In the genomic region with DNA sequence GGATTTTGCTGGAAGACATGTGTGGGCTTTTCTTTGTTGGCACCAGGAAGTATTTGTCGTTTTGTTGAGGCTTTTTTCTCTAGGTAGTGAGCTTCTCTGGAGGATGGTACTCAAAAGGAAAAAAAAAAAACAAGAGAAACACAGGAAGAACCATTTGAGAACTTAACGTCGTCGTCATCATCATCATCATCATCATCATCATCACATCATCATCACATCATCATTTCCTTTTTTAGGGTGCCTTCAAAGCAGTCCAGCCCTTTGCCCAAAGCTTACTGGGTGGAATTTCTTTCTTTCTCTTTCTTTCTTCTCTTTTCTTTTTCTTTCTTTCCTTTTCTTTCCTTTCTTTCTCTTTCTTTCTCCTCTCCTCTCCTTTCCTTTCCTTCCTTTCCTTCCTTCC, we compare ENCODE assay signal across 15 cellular contexts. TPM values are rescaled to one million over a fixed set of nuclear protein-coding genes. Genes with fewer than 3 reads are reported as not detected.
A peak's percentile ranks its signal among the peaks of the same experiment; 100 is the strongest.
DNase-seq lines count a peak whose midpoint lies in the region; ATAC-seq, FAIRE-seq and TF ChIP-seq lines count a peak whose summit lies in the region.
"Had no signal": no experiment of that assay in that cellular context is flagged by ENCODE, and none has a peak within 500 bp of the region (broad histone marks: within the 10 kb centered on the region; RNA-seq: fewer than 3 reads in every experiment).

No MANE protein-coding gene starts in this region.

- RAD21 ChIA-PET in GM12878 (lab: Charles Lee; ENCODE audit: unreplicated experiment) = no interaction called here

- no peaks in the 10 kb centered on the region for H3K79me1 ChIP-seq in H1 (ENCODE audit: low read depth, low read length)

- intact Hi-C loops in GM12878 (cut with micrococcal nuclease; ENCODE audit: unreplicated experiment) = no loop called here

- no peak overlapping the region for H3K4ac ChIP-seq in H1 (replicated peaks; ENCODE audit: insufficient read length, low read depth, low read length)

- H3K23ac ChIP-seq in H1 (ENCODE audit: insufficient read length) = no peak overlapping the region

- no peak overlapping the region for H3K18ac ChIP-seq in H1 (ENCODE audit: extremely low read depth, low read length)

- TF ChIP-seq CTCF in HEK293 (tag by site-specific recombination; IDR thresholded peaks at IDR 0.05) (no peak), GM12878 (IDR thresholded peaks at IDR 0.05 in 2 of 3, conservative IDR thresholded peaks at IDR 0.05 in 1 of 3; ENCODE audit: control insufficient read depth in 2 of 3, extremely low read depth in 1 of 3, insufficient read depth in 1 of 3, low read depth in 3 of 3, low read length in 3 of 3) (no peak), H1 (IDR thresholded peaks at IDR 0.05; ENCODE audit: control extremely low read depth in 1 of 3, insufficient read depth in 1 of 3, low read depth in 1 of 3, low read length in 3 of 3) (no peak)

- H2BK12ac ChIP-seq in H1 (ENCODE audit: low read depth, low read length) = no peak overlapping the region

- DNase-seq in GM12878 (ENCODE audit: low read depth, low spot score) (no peak), H1 (ENCODE audit: low read depth in 1 of 2, low spot score in 2 of 2) (no peak), left lobe of liver (ENCODE audit: low spot score) (no peak), NCI-H2196 (lab: John Stamatoyannopoulos, UW; ENCODE audit: unreplicated experiment) (no peak)
- DNase-seq: Caco-2; CD8-positive, alpha-beta memory T cell; H9; IMR-90; KBM-7 had no signal

- SMC1A ChIA-PET in GM12878 (lab: Charles Lee; ENCODE audit: uncharacterized antibody, unreplicated experiment) = interaction anchor here (0.5 to 1.5 kb wide), 2 partner anchors 16 to 77 kb away, joined by 3 read pairs; no protein-coding TSS in a partner anchor

- no peak overlapping the region for H3K9ac ChIP-seq in GM12878 (ENCODE audit: control insufficient read depth, insufficient read depth, low read length)
- no peak overlapping the region for H3K9ac ChIP-seq in H1 (replicated peaks in 1 of 4; ENCODE audit: extremely low read depth in 1 of 4, low read depth in 3 of 4, low read length in 3 of 4)
- H3K9ac ChIP-seq: BLaER1 had no signal

- no peak overlapping the region for H2BK5ac ChIP-seq in H1 (ENCODE audit: low read depth, low read length)

- POLR2A ChIA-PET in HEK293 (lab: Yijun Ruan, JAX) = no interaction called here
- POLR2A ChIA-PET in GM12878 (lab: Charles Lee) = no interaction called here
- POLR2A ChIA-PET in H1 (lab: Charles Lee; ENCODE audit: partially characterized antibody) = interaction anchor here (1.1 to 1.5 kb wide), 2 partner anchors 8 to 25 kb away, joined by 3 to 5 read pairs; no protein-coding TSS in a partner anchor

- no peak overlapping the region for H3K4me2 ChIP-seq in GM12878 (ENCODE audit: control insufficient read depth, insufficient read depth)
- H3K4me2 ChIP-seq in H1 (ENCODE audit: insufficient read depth in 1 of 2, low read depth in 2 of 2, low read length in 2 of 2) = no peak overlapping the region
- H3K4me2 ChIP-seq: A549, BLaER1, GM23338 had no signal

- H4K91ac ChIP-seq in H1 (replicated peaks; ENCODE audit: insufficient read length, low read length) = no peak overlapping the region

- H3K36me3 ChIP-seq in HEK293 (ENCODE audit: control insufficient read depth in 2 of 2, insufficient read depth in 1 of 2, low read length in 2 of 2) (no peaks in the 10 kb centered on the region), GM12878 (ENCODE audit: control insufficient read depth in 2 of 2, insufficient read depth in 2 of 2, low read length in 1 of 2) (no peaks in the 10 kb centered on the region), H1 (ENCODE audit: control insufficient read depth in 2 of 4, insufficient read depth in 4 of 4, low read length in 3 of 4) (no peaks in the 10 kb centered on the region; a peak in 1 of 8 replicates)
- H3K36me3 ChIP-seq: BLaER1 had no signal

- no peak overlapping the region for H2AK5ac ChIP-seq in H1 (ENCODE audit: low read depth, low read length)

- no peak overlapping the region for H4K8ac ChIP-seq in H1 (ENCODE audit: extremely low read depth, insufficient read depth, low read length)

- no peak overlapping the region for H3K4me3 ChIP-seq in HEK293 (ENCODE audit: low read depth, low read length)
- H3K4me3 ChIP-seq in GM12878 = no peak overlapping the region
- H3K4me3 ChIP-seq in H1 (ENCODE audit: extremely low read depth in 1 of 4, insufficient read depth in 2 of 4, low read depth in 3 of 4, low read length in 4 of 4) = no peak overlapping the region
- H3K4me3 ChIP-seq: A549, BLaER1, GM23338 had no signal

- H3K23me2 ChIP-seq in H1 (ENCODE audit: low read depth, low read length) = peaks cover 11% of the 10 kb centered on the region; the same call in 1 of the 2 replicates

- H2AFZ ChIP-seq in GM12878 (ENCODE audit: control insufficient read depth, low read depth, low read length) = no peak overlapping the region
- no peak overlapping the region for H2AFZ ChIP-seq in H1 (ENCODE audit: low read length)

- no peak overlapping the region for H3K14ac ChIP-seq in H1 (ENCODE audit: insufficient read length)

- no TSS peak for BruUV-seq in GM12878 (replicated peaks; lab: Mats Ljungman, UMichigan)

- TF ChIP-seq RAD21 in GM12878 (IDR thresholded peaks at IDR 0.05; ENCODE audit: insufficient read depth, low read depth, low read length) (no peak), H1 (IDR thresholded peaks at IDR 0.05 in 1 of 2, conservative IDR thresholded peaks at IDR 0.05 in 1 of 2; ENCODE audit: low read depth in 2 of 2, low read length in 2 of 2) (no peak)

- no peak overlapping the region for H2BK15ac ChIP-seq in H1 (ENCODE audit: low read length)

- H3K4me1 ChIP-seq in HEK293 (ENCODE audit: control insufficient read depth, insufficient read depth, low read length) = no peaks in the 10 kb centered on the region
- H3K4me1 ChIP-seq in GM12878 (ENCODE audit: control insufficient read depth, insufficient read depth, low read length) = peaks cover 6% of the 10 kb centered on the region
- peaks cover 2 to 12% (median 7%) of the 10 kb centered on the region in 4 experiments; a peak in 6 of 7 replicates for H3K4me1 ChIP-seq in H1 (replicated peaks in 1 of 4; ENCODE audit: control insufficient read depth in 3 of 4, insufficient read depth in 4 of 4, low read length in 3 of 4)
- H3K4me1 ChIP-seq: A549, Caco-2 had no signal

- FAIRE-seq in GM12878 (lab: Jason Lieb, UNC) (no peak), H1 (lab: Jason Lieb, UNC) (peak; percentile 24)
- FAIRE-seq: A549, GM18507 had no signal

- TF ChIP-seq POLR2A in GM12878 (IDR thresholded peaks at IDR 0.05; ENCODE audit: low read depth, low read length) (no peak), H1 (IDR thresholded peaks at IDR 0.05; ENCODE audit: control extremely low read depth in 1 of 2, low read depth in 2 of 2, low read length in 2 of 2) (no peak)

- H3K9me3 ChIP-seq in HEK293 (ENCODE audit: control insufficient read depth, insufficient read depth, low read depth, low read length) (no peaks in the 10 kb centered on the region), GM12878 (replicated peaks; ENCODE audit: control insufficient read depth, insufficient read depth, low read length) (peaks cover 27% of the 10 kb centered on the region), H1 (ENCODE audit: insufficient read depth in 2 of 2, low read depth in 1 of 2, low read length in 1 of 2) (peaks cover 0 to 8% of the 10 kb centered on the region in 2 experiments; a peak in 1 of 4 replicates)
- H3K9me3 ChIP-seq: Caco-2 had no signal

- H2BK20ac ChIP-seq in H1 (ENCODE audit: low read length) = no peak overlapping the region

- CTCF ChIA-PET in HEK293 (lab: Yijun Ruan, JAX) (interaction anchor here (0.6 kb wide), 1 partner anchor 180 kb away, joined by 4 read pairs; no protein-coding TSS in a partner anchor), GM12878 (lab: Yijun Ruan, JAX) (interaction anchor here (0.6 to 1.2 kb wide), 3 partner anchors 60 to 202 kb away, joined by 3 to 4 read pairs (median 3); no protein-coding TSS in a partner anchor), H1 (lab: Charles Lee; ENCODE audit: partially characterized antibody) (interaction anchor here (1.2 to 1.9 kb wide), 4 partner anchors 24 to 78 kb away, joined by 3 to 6 read pairs (median 4); no protein-coding TSS in a partner anchor)

- H3K27me3 ChIP-seq in GM12878 (replicated peaks in 1 of 2; ENCODE audit: control insufficient read depth in 2 of 2, insufficient read depth in 2 of 2, low read length in 1 of 2) (peaks cover 6 to 8% of the 10 kb centered on the region in 2 experiments), H1 (replicated peaks in 1 of 4; ENCODE audit: control insufficient read depth in 3 of 4, extremely low read depth in 1 of 4, insufficient read depth in 3 of 4, low read length in 3 of 4) (peaks cover 25 to 40% (median 37%) of the 10 kb centered on the region in 4 experiments)

- H4K5ac ChIP-seq in H1 (ENCODE audit: insufficient read length, low read depth, low read length) = no peak overlapping the region

- H3K27ac ChIP-seq in HEK293 (ENCODE audit: extremely low read depth, low read depth, low read length) (no peak overlapping the region), GM12878 (ENCODE audit: control insufficient read depth, insufficient read depth) (no peak overlapping the region), H1 (ENCODE audit: low read depth, low read length) (no peak overlapping the region)
- H3K27ac ChIP-seq: A549, BLaER1 had no signal

- in situ Hi-C loops in GM12878 (cut with MboI) = no loop called here

- 47% methylated on average over 4 of the region's 4 CpGs for WGBS in GM12878 (ENCODE audit: insufficient coverage, insufficient replicate concordance, low lambda C conversion rate, missing lambda C conversion rate)
- 79% methylated on average over 4 of the region's 4 CpGs; no CpG with 5 or more reads in 1 of the 2 experiments for WGBS in H1 (ENCODE audit: extremely low coverage in 1 of 2, insufficient coverage in 1 of 2, insufficient read length in 1 of 2, insufficient replicate concordance in 2 of 2, low coverage in 1 of 2, low lambda C conversion rate in 2 of 2, missing lambda C conversion rate in 1 of 2), 2 experiments

- H3K79me2 ChIP-seq in GM12878 (ENCODE audit: control insufficient read depth, insufficient read depth, low read length) = no peaks in the 10 kb centered on the region
- no peaks in the 10 kb centered on the region for H3K79me2 ChIP-seq in H1 (ENCODE audit: control insufficient read depth in 1 of 2, insufficient read depth in 2 of 2, low read length in 2 of 2)

- H4K20me1 ChIP-seq in GM12878 (ENCODE audit: control insufficient read depth, insufficient read depth) (no peaks in the 10 kb centered on the region), H1 (replicated peaks in 1 of 2; ENCODE audit: control insufficient read depth in 1 of 2, insufficient read depth in 2 of 2, low read length in 2 of 2) (peaks cover 0 to 3% of the 10 kb centered on the region in 2 experiments)
- H4K20me1 ChIP-seq: BLaER1 had no signal

- no peak overlapping the region for H2BK120ac ChIP-seq in H1 (replicated peaks; ENCODE audit: low read depth, low read length)

- H3K56ac ChIP-seq in H1 (replicated peaks; ENCODE audit: insufficient read length, low read depth, low read length) = no peak overlapping the region

- ATAC-seq in GM12878 (no peak), left lobe of liver (no peak), HG02623 (IDR thresholded peaks at IDR 0.05; ENCODE audit: unreplicated experiment) (no peak)
- ATAC-seq: A549, GM23338 had no signal

- TF ChIP-seq EP300 in GM12878 (IDR thresholded peaks at IDR 0.05; ENCODE audit: borderline replicate concordance in 1 of 2, control insufficient read depth in 1 of 2, low read depth in 2 of 2, low read length in 2 of 2) (no peak), H1 (IDR thresholded peaks at IDR 0.05; ENCODE audit: borderline replicate concordance in 1 of 2, low read depth in 2 of 2, low read length in 2 of 2) (no peak)

RNA-seq across cellular contexts. Expression of a gene that starts 2.2 kb away (rescaled TPM):
- total RNA-seq in GM12878 (2013; cell fraction: nucleolus; rRNA removed) = 0.04 and 0.20 TPM in 2 replicates
- total RNA-seq in GM12878 (2014; rRNA removed) (0.34 and 0.38 TPM in 2 replicates), GM12878 (2014; rRNA removed; fragmentation: Illumina TruSeq; extraction: Trizol) (0.23 and 0.27 TPM in 2 replicates), GM12878 (2021) (0.33 and 0.35 TPM in 2 replicates), left lobe of liver (not detected)
- polyA plus RNA-seq in GM12878 (2011; ENCODE audit: low read depth) = not detected
- polyA plus RNA-seq in GM12878 (2011; rRNA removed) (0.01 TPM in 2 replicates), GM12878 (2014; fragmentation: Illumina TruSeq; extraction: Trizol) (0.17 and 0.24 TPM in 2 replicates), GM12878 (2014; fragmentation: Nextera tagmentation; extraction: Ambion mirVana) (under 1 TPM; 0.07 to 0.13 TPM), GM12878 (2014; rRNA removed) (0.20 and 0.32 TPM in 2 replicates), GM12878 (2016; fragmentation: Nextera tagmentation; extraction: Ambion mirVana) (under 1 TPM; 0.12 to 0.19 TPM), H1 (2011; rRNA removed) (0.14 and 0.16 TPM in 2 replicates)
- polyA plus RNA-seq in GM12878 (2011; cell fraction: cytosol; rRNA removed) = 0.02 TPM in 1 of 2 replicates, not detected in the other
- 0.03 TPM in 2 replicates for polyA plus RNA-seq in GM12878 (2011; cell fraction: nucleus; rRNA removed)
- polyA plus RNA-seq in GM12878 (2012) = 0.03 TPM in 1 of 2 replicates, not detected in the other
- 0.05 TPM in 1 of 2 replicates, not detected in the other for polyA minus RNA-seq in GM12878 (2011; rRNA and poly(A)+ RNA removed)
- polyA minus RNA-seq in GM12878 (2011; cell fraction: cytosol; rRNA and poly(A)+ RNA removed) = not detected in 2 replicates
- polyA minus RNA-seq in GM12878 (2011; cell fraction: nucleus; rRNA and poly(A)+ RNA removed) = under 0.01 TPM in 1 of 2 replicates, not detected in the other
- 0.50 and 0.57 TPM in 2 replicates for total RNA-seq in H1 (2021; fragmentation: NEBNext Ultra II Directional; extraction: Animal tissue kit (Norgen Biotek cat#: 25700))
- polyA plus RNA-seq in H1 (2011; cell fraction: cytosol; rRNA removed) = 0.14 TPM
- 0.16 TPM for polyA plus RNA-seq in H1 (2011; cell fraction: nucleus; rRNA removed)
- 0.11 to 0.30 TPM (median 0.18 TPM) in 4 replicates for polyA plus RNA-seq in H1 (2012, experiment 1 of 2)
- polyA plus RNA-seq in H1 (2012, experiment 2 of 2) = 0.09 TPM
- 0.14 TPM for polyA plus RNA-seq in H1 (2013, experiment 1 of 2)
- 0.20 TPM for polyA plus RNA-seq in H1 (2013, experiment 2 of 2)
- 0.17 and 0.25 TPM in 2 replicates for polyA minus RNA-seq in H1 (2011; rRNA and poly(A)+ RNA removed)
- polyA minus RNA-seq in H1 (2011; cell fraction: cytosol; rRNA and poly(A)+ RNA removed) = 0.15 TPM
- polyA minus RNA-seq in H1 (2011; cell fraction: nucleus; rRNA and poly(A)+ RNA removed) = 0.30 TPM
- total RNA-seq: Caco-2; CD8-positive, alpha-beta memory T cell; IMR-90 had no signal
- polyA plus RNA-seq: A549; CD8-positive, alpha-beta memory T cell; IMR-90 had no signal
